In the genomic region with DNA sequence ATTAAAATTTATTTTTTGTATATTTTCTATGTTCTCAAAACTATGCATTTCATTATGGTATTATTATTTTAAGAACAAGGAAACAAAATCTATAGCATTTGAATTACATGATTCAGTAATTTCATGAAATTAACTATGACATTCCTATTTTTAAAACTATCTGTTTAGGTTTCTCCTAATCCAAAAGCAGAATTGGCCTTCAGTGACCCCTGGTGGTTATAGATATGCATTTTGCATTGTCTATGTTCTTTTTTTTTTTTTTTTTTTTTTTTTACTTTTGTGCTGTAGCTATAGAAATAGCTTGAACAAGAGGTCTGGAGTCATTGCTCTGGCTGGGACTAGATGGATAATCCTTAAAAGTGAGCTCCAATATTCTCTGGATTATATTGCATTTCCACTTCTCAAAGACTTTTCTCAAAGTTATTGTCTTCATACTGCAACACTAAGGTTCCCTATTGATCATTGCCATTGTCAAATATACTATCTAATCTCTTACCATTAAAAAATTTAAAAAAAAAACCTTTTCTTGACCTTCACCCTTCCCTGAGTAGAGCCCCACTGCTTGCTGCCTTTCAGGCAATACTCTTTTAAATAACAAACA, we compare ENCODE assay signal across 8 cellular contexts. TPM values are rescaled to one million over a fixed set of nuclear protein-coding genes. Genes with fewer than 3 reads are reported as not detected.
DNase-seq lines count a peak whose midpoint lies in the region; ATAC-seq and TF ChIP-seq lines count a peak whose summit lies in the region.

No MANE protein-coding gene starts in this region.

- H3K27ac Mint-ChIP-seq in chondrocyte (ENCODE audit: unreplicated experiment) (no peak overlapping the region), osteocyte (ENCODE audit: unreplicated experiment) (no peak overlapping the region)

- H3K36me3 Mint-ChIP-seq in chondrocyte (ENCODE audit: low read depth) (peaks cover 2% of the 10 kb centered on the region), osteocyte (ENCODE audit: unreplicated experiment) (peaks cover 8% of the 10 kb centered on the region)

- peak; percentile 80 for TF ChIP-seq CTCF in AG10803 (conservative IDR thresholded peaks at IDR 0.05; ENCODE audit: low read length)
- TF ChIP-seq CTCF in GM12875 (IDR thresholded peaks at IDR 0.05; ENCODE audit: borderline replicate concordance, insufficient read depth, low read depth, low read length): peak; percentile 25; the same call in 1 of the 2 replicates
- TF ChIP-seq CTCF in chondrocyte (IDR thresholded peaks at IDR 0.05): peak; percentile 84
- TF ChIP-seq CTCF in osteocyte (IDR thresholded peaks at IDR 0.05): peak; percentile 65

- peaks cover 28% of the 10 kb centered on the region for H3K9me3 Mint-ChIP-seq in chondrocyte (ENCODE audit: low read depth)
- H3K9me3 Mint-ChIP-seq in osteocyte (ENCODE audit: unreplicated experiment): peaks cover 24% of the 10 kb centered on the region

- DNase-seq in AG10803 (ENCODE audit: low read depth) (peak; percentile 54), NCI-H345 treated with DMSO at 0.1 percent for 48 hours (lab: John Stamatoyannopoulos, UW; ENCODE audit: unreplicated experiment) (peak; percentile 12), chondrocyte (ENCODE audit: low spot score) (no peak), osteocyte (ENCODE audit: extremely low spot score, unreplicated experiment) (no peak)
- no peak for DNase-seq in activated CD8-positive, alpha-beta memory T cell treated with anti-CD3 and anti-CD28 coated beads for 24 hours
- no peak for DNase-seq in stimulated activated naive CD4-positive, alpha-beta T cell treated with Interleukin-2 at 50 U/mL for 16 hours (lab: John Stamatoyannopoulos, UW)

- H3K4me1 Mint-ChIP-seq in chondrocyte (ENCODE audit: low read depth): no peaks in the 10 kb centered on the region
- H3K4me1 Mint-ChIP-seq in osteocyte (ENCODE audit: unreplicated experiment): no peaks in the 10 kb centered on the region

- H3K4me3 ChIP-seq in AG10803 (ENCODE audit: low read length): no peak overlapping the region
- no peak overlapping the region for H3K4me3 ChIP-seq in GM12875 (ENCODE audit: low read depth, low read length)

- no peak for ATAC-seq in GM18502 (IDR thresholded peaks at IDR 0.05; ENCODE audit: poor library complexity, unreplicated experiment)

- H3K4me3 Mint-ChIP-seq in chondrocyte (ENCODE audit: unreplicated experiment) (no peak overlapping the region), osteocyte (ENCODE audit: unreplicated experiment) (no peak overlapping the region)

- H3K27me3 Mint-ChIP-seq in chondrocyte (ENCODE audit: low read depth) (no peaks in the 10 kb centered on the region), osteocyte (ENCODE audit: unreplicated experiment) (peaks cover 35% of the 10 kb centered on the region)

RNA-seq across cellular contexts. Expression of gene DNAJC3, which starts 15.9 kb away (rescaled TPM):
- 53.9 to 73.5 TPM (median 55.1 TPM) in 3 replicates for total RNA-seq in chondrocyte
- 45.9 and 47.8 TPM in 2 replicates for total RNA-seq in osteocyte

RNA-seq across cellular contexts. Expression of gene DZIP1, which starts 16.6 kb away (rescaled TPM):
- total RNA-seq in chondrocyte (39.8 to 59.9 TPM (median 42.4 TPM) in 3 replicates), osteocyte (45.0 and 50.8 TPM in 2 replicates)

Comparison
In these comparisons a context has a peak if more than half of its experiments do, and no peak if none do; other contexts are left out.
1. DNase-seq: peak in AG10803 (single experiment) and NCI-H345 treated with DMSO at 0.1 percent for 48 hours (single experiment); none in chondrocyte (single experiment), osteocyte (single experiment), activated CD8-positive, alpha-beta memory T cell treated with anti-CD3 and anti-CD28 coated beads for 24 hours (single experiment) and stimulated activated naive CD4-positive, alpha-beta T cell treated with Interleukin-2 at 50 U/mL for 16 hours (single experiment).
2. CTCF ChIP-seq: peak in every context shown above with its lines; median percentile 84 in chondrocyte; 80 in AG10803; 65 in osteocyte; 25 in GM12875.